Comparison of ENCODE assay signal across 1 cellular context in the genomic region with DNA sequence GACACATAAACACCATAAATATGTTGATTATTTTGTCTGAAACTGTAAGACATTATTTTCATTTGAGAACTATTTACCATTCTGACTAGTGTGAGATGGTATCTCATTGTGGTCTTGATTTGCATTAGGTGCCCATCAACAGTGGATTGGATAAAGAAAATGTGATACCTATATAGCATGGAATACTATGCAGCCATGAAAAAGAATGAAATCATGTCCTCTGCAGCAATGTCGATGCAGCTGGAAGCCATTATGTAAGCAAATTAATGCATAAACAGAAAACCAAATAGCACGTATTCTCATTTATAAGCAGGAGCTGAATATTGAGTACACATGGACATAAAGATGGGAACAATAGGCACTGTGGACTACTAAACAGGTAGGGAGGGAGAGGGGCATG.
TF ChIP-seq lines count a peak whose summit lies in the region.

No MANE protein-coding gene starts in this region.

TF ChIP-seq in HEK293, 187 proteins besides CTCF, POLR2A, EP300 and RAD21:
- TF ChIP-seq, protein P1, sequence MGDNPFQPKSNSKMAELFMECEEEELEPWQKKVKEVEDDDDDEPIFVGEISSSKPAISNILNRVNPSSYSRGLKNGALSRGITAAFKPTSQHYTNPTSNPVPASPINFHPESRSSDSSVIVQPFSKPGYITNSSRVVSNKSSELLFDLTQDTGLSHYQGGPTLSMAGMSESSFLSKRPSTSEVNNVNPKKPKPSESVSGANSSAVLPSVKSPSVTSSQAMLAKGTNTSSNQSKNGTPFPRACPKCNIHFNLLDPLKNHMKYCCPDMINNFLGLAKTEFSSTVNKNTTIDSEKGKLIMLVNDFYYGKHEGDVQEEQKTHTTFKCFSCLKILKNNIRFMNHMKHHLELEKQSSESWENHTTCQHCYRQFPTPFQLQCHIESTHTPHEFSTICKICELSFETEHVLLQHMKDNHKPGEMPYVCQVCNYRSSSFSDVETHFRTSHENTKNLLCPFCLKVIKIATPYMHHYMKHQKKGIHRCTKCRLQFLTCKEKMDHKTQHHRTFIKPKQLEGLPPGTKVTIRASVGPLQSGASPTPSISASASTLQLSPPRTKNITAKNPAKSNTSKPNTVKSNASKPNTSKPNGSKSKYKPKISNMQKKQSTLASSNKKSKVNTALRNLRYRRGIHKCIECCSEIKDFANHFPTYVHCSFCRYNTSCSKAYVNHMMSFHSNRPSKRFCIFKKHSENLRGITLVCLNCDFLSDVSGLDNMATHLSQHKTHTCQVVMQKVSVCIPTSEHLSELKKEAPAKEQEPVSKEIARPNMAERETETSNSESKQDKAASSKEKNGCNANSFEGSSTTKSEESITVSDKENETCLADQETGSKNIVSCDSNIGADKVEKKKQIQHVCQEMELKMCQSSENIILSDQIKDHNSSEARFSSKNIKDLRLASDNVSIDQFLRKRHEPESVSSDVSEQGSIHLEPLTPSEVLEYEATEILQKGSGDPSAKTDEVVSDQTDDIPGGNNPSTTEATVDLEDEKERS (tag by site-specific recombination; IDR thresholded peaks at IDR 0.05): 0 out of 2 replicates have a peak, but pooled peaks have one; percentile 17
- no peak for TF ChIP-seq ZNF776 (tag by site-specific recombination; IDR thresholded peaks at IDR 0.05; ENCODE audit: borderline replicate concordance)
- peak; percentile 95 for TF ChIP-seq ZNF146 (tag by site-specific recombination; IDR thresholded peaks at IDR 0.05)
- TF ChIP-seq ZNF184 (tag by site-specific recombination; IDR thresholded peaks at IDR 0.05): no peak
- no peak for TF ChIP-seq ZSCAN30 (tag by site-specific recombination; IDR thresholded peaks at IDR 0.05)
